ENCODE assay signal across 15 cellular contexts in the genomic region with DNA sequence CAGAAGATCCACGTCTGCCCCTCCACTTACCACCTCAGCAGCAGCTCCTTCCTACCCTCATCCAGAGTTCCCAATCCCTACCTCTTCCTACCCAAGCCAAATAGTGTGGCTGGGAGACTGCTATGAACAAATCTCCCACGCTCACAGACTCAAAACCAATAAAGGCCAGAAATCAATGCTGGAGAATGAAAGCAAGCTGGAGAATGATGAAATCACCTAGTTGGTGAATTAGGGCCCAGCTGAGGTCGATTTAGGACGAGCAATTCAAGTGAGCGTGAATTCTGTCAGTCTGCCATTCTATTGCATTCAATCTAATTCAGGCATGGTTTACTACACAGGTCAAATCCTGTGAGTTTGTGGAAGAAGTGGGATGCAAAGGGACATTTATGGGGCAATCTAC. TPM values are rescaled to one million over a fixed set of nuclear protein-coding genes. Genes with fewer than 3 reads are reported as not detected.
DNase-seq lines count a peak whose midpoint lies in the region; ATAC-seq and TF ChIP-seq lines count a peak whose summit lies in the region.
"Had no signal": no experiment of that assay in that cellular context is flagged by ENCODE, and none has a peak within 500 bp of the region (broad histone marks: within the 10 kb centered on the region; RNA-seq: fewer than 3 reads in every experiment).

No MANE protein-coding gene starts in this region.

- H3K9me3 ChIP-seq in neural progenitor cell (ENCODE audit: low read depth) (no peaks in the 10 kb centered on the region), suprapubic skin (no peaks in the 10 kb centered on the region)

- H3K27ac ChIP-seq in neural progenitor cell (no peak overlapping the region), suprapubic skin (no peak overlapping the region)

- no peaks in the 10 kb centered on the region for H4K20me1 ChIP-seq in neural progenitor cell (ENCODE audit: low read depth)

- peaks cover 6% of the 10 kb centered on the region for H3K27me3 Mint-ChIP-seq in brain
- H3K27me3 Mint-ChIP-seq in neural progenitor cell (ENCODE audit: insufficient read depth, low read depth): peaks cover 3% of the 10 kb centered on the region

- H3K4me3 ChIP-seq in AG10803 (ENCODE audit: low read length) (no peak overlapping the region), neural progenitor cell (no peak overlapping the region), suprapubic skin (no peak overlapping the region)

- H3K27me3 ChIP-seq in neural progenitor cell: no peaks in the 10 kb centered on the region
- H3K27me3 ChIP-seq in suprapubic skin: no peaks in the 10 kb centered on the region

- WGBS in suprapubic skin: 52% methylated on average over 5 of the region's 5 CpGs

- no peaks in the 10 kb centered on the region for H3F3A ChIP-seq in neural progenitor cell (ENCODE audit: low read depth)

- H3K4me1 ChIP-seq in neural progenitor cell (peaks cover 5% of the 10 kb centered on the region), suprapubic skin (peaks cover 2% of the 10 kb centered on the region)

- no peak for ATAC-seq in GM21390 (IDR thresholded peaks at IDR 0.05; ENCODE audit: unreplicated experiment)

- H3K36me3 Mint-ChIP-seq in brain: peaks cover 25% of the 10 kb centered on the region
- peaks cover 22% of the 10 kb centered on the region for H3K36me3 Mint-ChIP-seq in neural progenitor cell

- H3K4me3 Mint-ChIP-seq in brain (no peak overlapping the region), neural progenitor cell (no peak overlapping the region)
- H3K4me3 Mint-ChIP-seq: B cell; CD4-positive, alpha-beta T cell; HFFc6 had no signal

- intact Hi-C loops in posterior cingulate gyrus (cut with DNase I): loop anchor here (1.0 to 10.0 kb wide), 3 partner anchors 112 to 782 kb away; no protein-coding TSS in a partner anchor

- H2AFZ ChIP-seq in neural progenitor cell (replicated peaks): no peak overlapping the region

- H3K27ac Mint-ChIP-seq in brain (peak overlapping the region in 4 of 5 experiments; percentile 27 to 55 (median 41)), neural progenitor cell (peak overlapping the region; percentile 80)
- H3K27ac Mint-ChIP-seq: B cell; CD4-positive, alpha-beta T cell; HFFc6 had no signal

- TF ChIP-seq EP300 in suprapubic skin (IDR thresholded peaks at IDR 0.05): no peak

- TF ChIP-seq CTCF in AG10803 (conservative IDR thresholded peaks at IDR 0.05; ENCODE audit: low read length) (no peak), brain (conservative IDR thresholded peaks at IDR 0.05) (no peak), neural progenitor cell (IDR thresholded peaks at IDR 0.05) (no peak), suprapubic skin (IDR thresholded peaks at IDR 0.05) (no peak)

- no peak for TF ChIP-seq POLR2A in suprapubic skin (IDR thresholded peaks at IDR 0.05)

- peaks cover 0 to 3% (median 0%) of the 10 kb centered on the region in 5 experiments for H3K9me3 Mint-ChIP-seq in brain
- peaks cover 4% of the 10 kb centered on the region for H3K9me3 Mint-ChIP-seq in neural progenitor cell
- H3K9me3 Mint-ChIP-seq: CD4-positive, alpha-beta T cell; HFFc6 had no signal

- H3K4me2 ChIP-seq in neural progenitor cell: no peak overlapping the region

- H3K4me1 Mint-ChIP-seq in brain: peaks cover 44% of the 10 kb centered on the region
- peaks cover 20% of the 10 kb centered on the region for H3K4me1 Mint-ChIP-seq in neural progenitor cell
- H3K4me1 Mint-ChIP-seq: B cell had no signal

- DNase-seq in AG10803 (ENCODE audit: low read depth): peak; percentile 45
- DNase-seq in fibroblast of peridontal ligament (ENCODE audit: extremely low read depth): peak; percentile 33
- no peak for DNase-seq in neural progenitor cell (ENCODE audit: low spot score)
- DNase-seq in posterior cingulate gyrus: no peak
- DNase-seq in suprapubic skin (ENCODE audit: low spot score in 2 of 2): no peak
- DNase-seq: 8988T, DMS 273 treated with DMSO at 0.1 percent for 48 hours, GOT3, HCEC 1CT, HFFc6, IMR-90 had no signal

- no peaks in the 10 kb centered on the region for H3K79me2 ChIP-seq in neural progenitor cell (ENCODE audit: low read depth)

- H3K36me3 ChIP-seq in neural progenitor cell (no peaks in the 10 kb centered on the region), suprapubic skin (peaks cover 22% of the 10 kb centered on the region)

- H3K9ac ChIP-seq in neural progenitor cell: no peak overlapping the region

RNA-seq across cellular contexts. Expression of a gene that starts 22.5 kb away (rescaled TPM):
- 90.2 TPM for polyA plus RNA-seq in brain (ENCODE audit: insufficient read depth, low read depth, low replicate concordance)
- 27.0 and 28.4 TPM in 2 replicates for total RNA-seq in neural progenitor cell (ENCODE audit: low replicate concordance)
- total RNA-seq in suprapubic skin: 10 to 100 TPM; 40.1 to 55.0 (median 46.6) TPM

RNA-seq across cellular contexts. Expression of a gene that starts 29.3 kb away (rescaled TPM):
- 9.0 TPM for polyA plus RNA-seq in brain (ENCODE audit: insufficient read depth, low read depth, low replicate concordance)
- total RNA-seq in neural progenitor cell (ENCODE audit: low replicate concordance) (14.7 and 23.4 TPM in 2 replicates), suprapubic skin (10 to 100 TPM in 1 of 4 donors, 1 to 10 TPM in 3; 2.2 to 10.9 (median 3.5) TPM)

Comparison
In these comparisons a context has a peak if more than half of its experiments do, and no peak if none do; other contexts are left out.
1. DNase-seq: peak in AG10803 (single experiment) and fibroblast of peridontal ligament (single experiment); none in neural progenitor cell (single experiment), posterior cingulate gyrus (0 of 10) and suprapubic skin (0 of 2).